ENCODE assay signal across 16 cellular contexts in genomic region chr15:78763111-78763795, GRCh38. TPM values are rescaled to one million over a fixed set of nuclear protein-coding genes. Genes with fewer than 3 reads are reported as not detected.
DNase-seq lines count a peak whose midpoint lies in the region; ATAC-seq and TF ChIP-seq lines count a peak whose summit lies in the region.
"Had no signal": no experiment of that assay in that cellular context is flagged by ENCODE, and none has a peak within 500 bp of the region (broad histone marks: within the 10 kb centered on the region; RNA-seq: fewer than 3 reads in every experiment).

No MANE protein-coding gene starts in this region.

- TF ChIP-seq CTCF in H9 (conservative IDR thresholded peaks at IDR 0.05) (no peak), glutamatergic neuron (IDR thresholded peaks at IDR 0.05; ENCODE audit: partially characterized antibody, unreplicated experiment) (no peak), psoas muscle (IDR thresholded peaks at IDR 0.05) (no peak), osteoblast (IDR thresholded peaks at IDR 0.05; ENCODE audit: extremely low read depth, low read depth, low read length) (no peak)

- H3K79me2 ChIP-seq in H9 (ENCODE audit: insufficient read depth, low read length): no peaks in the 10 kb centered on the region
- H3K79me2 ChIP-seq in osteoblast (ENCODE audit: insufficient read depth, low read length): no peaks in the 10 kb centered on the region

- H4K5ac ChIP-seq in H9 (ENCODE audit: insufficient read length, low read depth, low read length): no peak overlapping the region

- no peak overlapping the region for H4K8ac ChIP-seq in H9 (replicated peaks; ENCODE audit: insufficient read length, low read depth, low read length)

- no peak overlapping the region for H2BK15ac ChIP-seq in H9 (ENCODE audit: low read depth, low read length)

- H2AK5ac ChIP-seq in H9 (ENCODE audit: insufficient read length, low read length): no peak overlapping the region

- H3K18ac ChIP-seq in H9 (ENCODE audit: insufficient read length, low read depth, low read length): no peak overlapping the region

- H3K4me3 Mint-ChIP-seq in activated CD4-positive, alpha-beta memory T cell treated with anti-CD3 and anti-CD28 coated beads, Interleukin-2, amount 10 ng/mL, durations not matched to agents 7 days and 5 days: no peak overlapping the region
- no peak overlapping the region for H3K4me3 Mint-ChIP-seq in activated CD4-positive, alpha-beta memory T cell treated with anti-CD3 and anti-CD28 coated beads for 36 hours
- H3K4me3 Mint-ChIP-seq in H9: no peak overlapping the region
- H3K4me3 Mint-ChIP-seq in glutamatergic neuron (ENCODE audit: unreplicated experiment): peak overlapping the region; percentile 21

- H3K36me3 ChIP-seq in psoas muscle (ENCODE audit: insufficient read depth in 1 of 2, low read depth in 1 of 2): no peaks in the 10 kb centered on the region
- no peaks in the 10 kb centered on the region for H3K36me3 ChIP-seq in osteoblast (ENCODE audit: insufficient read depth, low read length)
- H3K36me3 ChIP-seq: cardiac muscle cell, SJCRH30 had no signal

- H3K36me3 Mint-ChIP-seq in activated CD4-positive, alpha-beta memory T cell treated with anti-CD3 and anti-CD28 coated beads, Interleukin-2, amount 10 ng/mL, durations not matched to agents 7 days and 5 days (ENCODE audit: low read depth): no peaks in the 10 kb centered on the region
- H3K36me3 Mint-ChIP-seq in activated CD4-positive, alpha-beta memory T cell treated with anti-CD3 and anti-CD28 coated beads for 36 hours: no peaks in the 10 kb centered on the region
- H3K36me3 Mint-ChIP-seq in H9 (ENCODE audit: insufficient read depth in 1 of 3, low read depth in 3 of 3): peaks cover 0 to 4% (median 0%) of the 10 kb centered on the region in 3 experiments; a peak in 1 of 7 replicates
- no peaks in the 10 kb centered on the region for H3K36me3 Mint-ChIP-seq in glutamatergic neuron (ENCODE audit: unreplicated experiment)

- no peak for DNase-seq in activated CD4-positive, alpha-beta memory T cell treated with anti-CD3 and anti-CD28 coated beads, Interleukin-2, amount 10 ng/mL, durations not matched to agents 7 days and 5 days
- DNase-seq in activated CD4-positive, alpha-beta memory T cell treated with anti-CD3 and anti-CD28 coated beads for 36 hours: no peak
- no peak for DNase-seq in H9
- peak; percentile 13 for DNase-seq in glutamatergic neuron
- peak; percentile 8 to 31 for DNase-seq in psoas muscle
- no peak for DNase-seq in osteoblast (ENCODE audit: insufficient read length, low spot score, missing footprints)
- DNase-seq in HCEC 1CT: no peak
- no peak for DNase-seq in NAMALWA (ENCODE audit: low spot score)
- DNase-seq: GOT3, NCI-H146, NCI-H446, SJCRH30, trophoblast cell had no signal

- no peak overlapping the region; the same call in 1 of the 2 replicates for H3K14ac ChIP-seq in H9 (ENCODE audit: insufficient read depth, low read length)

- no peak overlapping the region for H2BK5ac ChIP-seq in H9 (ENCODE audit: insufficient read length, low read length)

- no CpG with 5 or more reads among the region's 23 CpGs for WGBS in H9 (ENCODE audit: extremely low coverage, insufficient read length, low lambda C conversion rate)
- WGBS in psoas muscle, 3 donors: 95% methylated on average over 19 to 23 of the region's 23 CpGs

- H3K4me1 ChIP-seq in H9 (ENCODE audit: insufficient read depth, low read length) (peaks cover under 1% of the 10 kb centered on the region; the same call in 1 of the 2 replicates), psoas muscle (peaks cover 8% of the 10 kb centered on the region), osteoblast (ENCODE audit: insufficient read depth, low read length) (peaks cover 7% of the 10 kb centered on the region)
- H3K4me1 ChIP-seq: Caco-2 had no signal

- H2AFZ ChIP-seq in H9 (ENCODE audit: low read length) (no peak overlapping the region), osteoblast (ENCODE audit: low read length) (no peak overlapping the region)

- CTCF ChIA-PET in activated CD4-positive, alpha-beta memory T cell treated with anti-CD3 and anti-CD28 coated beads, Interleukin-2, amount 10 ng/mL, durations not matched to agents 7 days and 5 days (lab: Charles Lee): no interaction called here
- CTCF ChIA-PET in activated CD4-positive, alpha-beta memory T cell treated with anti-CD3 and anti-CD28 coated beads for 36 hours (lab: Charles Lee): interaction anchor here (1.2 kb wide), 1 partner anchor 19 kb away, joined by 3 read pairs; no protein-coding TSS in a partner anchor

- no peaks in the 10 kb centered on the region for H4K20me1 ChIP-seq in H9 (ENCODE audit: control insufficient read depth, insufficient read depth, insufficient read length)
- H4K20me1 ChIP-seq in osteoblast (ENCODE audit: insufficient read depth, low read length): no peaks in the 10 kb centered on the region

- no peak overlapping the region for H4K91ac ChIP-seq in H9 (ENCODE audit: insufficient read length, low read depth, low read length)

- no peak overlapping the region; the same call in 1 of the 2 replicates for H3K4ac ChIP-seq in H9 (ENCODE audit: low read depth, low read length)

- H3K23me2 ChIP-seq in H9 (ENCODE audit: insufficient read length, low read depth, low read length, poor library complexity, severe bottlenecking): no peaks in the 10 kb centered on the region

- POLR2A ChIA-PET in activated CD4-positive, alpha-beta memory T cell treated with anti-CD3 and anti-CD28 coated beads, Interleukin-2, amount 10 ng/mL, durations not matched to agents 7 days and 5 days (lab: Charles Lee): no interaction called here
- POLR2A ChIA-PET in activated CD4-positive, alpha-beta memory T cell treated with anti-CD3 and anti-CD28 coated beads for 36 hours (lab: Charles Lee): no interaction called here

- intact Hi-C loops in activated CD4-positive, alpha-beta memory T cell treated with anti-CD3 and anti-CD28 coated beads for 36 hours (cut with micrococcal nuclease): no loop called here
- intact Hi-C loops in psoas muscle (cut with DNase I): loop anchor here (5.0 to 10.0 kb wide), 3 partner anchors 49 to 112 kb away; partner anchors contain the start of genes ADAMTS7 (in 2 of the 2) and MORF4L1 (in 1 of the 2)

- no peak overlapping the region for H2BK120ac ChIP-seq in H9 (ENCODE audit: low read depth, low read length, poor library complexity, severe bottlenecking)

- H3K27me3 ChIP-seq in H9 (ENCODE audit: insufficient read depth, low read length) (no peaks in the 10 kb centered on the region), psoas muscle (ENCODE audit: insufficient read depth in 3 of 3, low read length in 2 of 3) (no peaks in the 10 kb centered on the region), osteoblast (ENCODE audit: insufficient read depth, low read length) (no peaks in the 10 kb centered on the region)
- H3K27me3 ChIP-seq: cardiac muscle cell, SJCRH30 had no signal

- no peaks in the 10 kb centered on the region for H3K79me1 ChIP-seq in H9 (ENCODE audit: insufficient read depth, low read depth, low read length, poor library complexity, severe bottlenecking)

- no peaks in the 10 kb centered on the region for H3K9me3 ChIP-seq in H9 (ENCODE audit: control insufficient read depth, low read depth, low read length)
- H3K9me3 ChIP-seq in psoas muscle: no peaks in the 10 kb centered on the region
- no peaks in the 10 kb centered on the region for H3K9me3 ChIP-seq in osteoblast (ENCODE audit: low read depth, low read length)
- H3K9me3 ChIP-seq: Caco-2, SJCRH30 had no signal

- H3K4me2 ChIP-seq in H9 (ENCODE audit: insufficient read depth, insufficient read length, low read length) (no peak overlapping the region), osteoblast (ENCODE audit: insufficient read depth, low read length) (no peak overlapping the region)

- no peak overlapping the region for H3K9ac ChIP-seq in H9 (ENCODE audit: extremely low read depth, insufficient read length, low read length)

- no peak for ATAC-seq in psoas muscle

- H3K27ac ChIP-seq in H9 (ENCODE audit: insufficient read length, low read depth, low read length) (no peak overlapping the region), psoas muscle (no peak overlapping the region), osteoblast (ENCODE audit: low read depth, low read length) (no peak overlapping the region)
- H3K27ac ChIP-seq: cardiac muscle cell, SJCRH30 had no signal

- no peaks in the 10 kb centered on the region for H3K27me3 Mint-ChIP-seq in activated CD4-positive, alpha-beta memory T cell treated with anti-CD3 and anti-CD28 coated beads, Interleukin-2, amount 10 ng/mL, durations not matched to agents 7 days and 5 days
- no peaks in the 10 kb centered on the region for H3K27me3 Mint-ChIP-seq in activated CD4-positive, alpha-beta memory T cell treated with anti-CD3 and anti-CD28 coated beads for 36 hours
- H3K27me3 Mint-ChIP-seq in H9 (ENCODE audit: low read depth) (no peaks in the 10 kb centered on the region), glutamatergic neuron (ENCODE audit: unreplicated experiment) (peaks cover 17% of the 10 kb centered on the region)

- no peak overlapping the region for H3K23ac ChIP-seq in H9 (ENCODE audit: insufficient read length, low read depth, low read length)

- H3K4me3 ChIP-seq in psoas muscle: no peak overlapping the region
- no peak overlapping the region for H3K4me3 ChIP-seq in osteoblast (ENCODE audit: insufficient read depth, low read length)
- H3K4me3 ChIP-seq: cardiac muscle cell, lung, SJCRH30 had no signal

- no peak overlapping the region for H2BK20ac ChIP-seq in H9 (ENCODE audit: low read depth, low read length, poor library complexity, severe bottlenecking)

- no peak overlapping the region for H3K56ac ChIP-seq in H9 (ENCODE audit: insufficient read length, low read depth, low read length)

- H3K9me3 Mint-ChIP-seq in activated CD4-positive, alpha-beta memory T cell treated with anti-CD3 and anti-CD28 coated beads, Interleukin-2, amount 10 ng/mL, durations not matched to agents 7 days and 5 days: no peaks in the 10 kb centered on the region
- H3K9me3 Mint-ChIP-seq in activated CD4-positive, alpha-beta memory T cell treated with anti-CD3 and anti-CD28 coated beads for 36 hours: no peaks in the 10 kb centered on the region
- no peaks in the 10 kb centered on the region for H3K9me3 Mint-ChIP-seq in H9
- H3K9me3 Mint-ChIP-seq in glutamatergic neuron (ENCODE audit: unreplicated experiment): peaks cover 14% of the 10 kb centered on the region

- H3T11ph ChIP-seq in H9 (ENCODE audit: low read length): no peak overlapping the region

- H3K27ac Mint-ChIP-seq in activated CD4-positive, alpha-beta memory T cell treated with anti-CD3 and anti-CD28 coated beads, Interleukin-2, amount 10 ng/mL, durations not matched to agents 7 days and 5 days: peak overlapping the region; percentile 21
- no peak overlapping the region for H3K27ac Mint-ChIP-seq in activated CD4-positive, alpha-beta memory T cell treated with anti-CD3 and anti-CD28 coated beads for 36 hours
- H3K27ac Mint-ChIP-seq in H9: peak overlapping the region in 2 of 3 experiments; percentile 81 to 86; a peak in 3 of 7 replicates
- peak overlapping the region; percentile 22 for H3K27ac Mint-ChIP-seq in glutamatergic neuron (ENCODE audit: unreplicated experiment)

- no peak overlapping the region for H2BK12ac ChIP-seq in H9 (ENCODE audit: insufficient read length, low read depth, low read length)

- H3K4me1 Mint-ChIP-seq in activated CD4-positive, alpha-beta memory T cell treated with anti-CD3 and anti-CD28 coated beads, Interleukin-2, amount 10 ng/mL, durations not matched to agents 7 days and 5 days: peaks cover 20% of the 10 kb centered on the region
- H3K4me1 Mint-ChIP-seq in activated CD4-positive, alpha-beta memory T cell treated with anti-CD3 and anti-CD28 coated beads for 36 hours (ENCODE audit: low read depth): peaks cover 17% of the 10 kb centered on the region
- H3K4me1 Mint-ChIP-seq in H9 (peaks cover 6 to 8% of the 10 kb centered on the region in 2 experiments), glutamatergic neuron (ENCODE audit: low read depth, unreplicated experiment) (peaks cover 7% of the 10 kb centered on the region)

RNA-seq across cellular contexts. Expression of gene ADAMTS7, which starts 48.0 kb away (rescaled TPM):
- total RNA-seq in activated CD4-positive, alpha-beta memory T cell treated with anti-CD3 and anti-CD28 coated beads, Interleukin-2, amount 10 ng/mL, durations not matched to agents 7 days and 5 days: under 1 TPM; 0.35 to 0.43 TPM
- total RNA-seq in activated CD4-positive, alpha-beta memory T cell treated with anti-CD3 and anti-CD28 coated beads for 36 hours: under 1 TPM; 0.10 TPM
- 23.1 and 25.0 TPM in 2 replicates for total RNA-seq in H9 (2021)
- total RNA-seq in glutamatergic neuron (ENCODE audit: unreplicated experiment): 181 TPM
- 1 to 10 TPM in 2 of 4 donors, under 1 TPM in 2; 0.74 to 1.3 (median 0.96) TPM for total RNA-seq in psoas muscle
- under 1 TPM; 0.32 to 0.61 (median 0.59) TPM for polyA plus RNA-seq in psoas muscle
- total RNA-seq in osteoblast: 32.4 and 34.0 TPM in 2 replicates

Comparison
In these comparisons a context has a peak if more than half of its experiments do, and no peak if none do; other contexts are left out.
1. DNase-seq: peak in glutamatergic neuron (single experiment) and psoas muscle (2 of 2); none in activated CD4-positive, alpha-beta memory T cell treated with anti-CD3 and anti-CD28 coated beads, Interleukin-2, amount 10 ng/mL, durations not matched to agents 7 days and 5 days (single experiment), activated CD4-positive, alpha-beta memory T cell treated with anti-CD3 and anti-CD28 coated beads for 36 hours (single experiment), H9 (single experiment), osteoblast (single experiment), HCEC 1CT (single experiment) and NAMALWA (single experiment).
2. RNA of gene ADAMTS7, which starts 48.0 kb away (total RNA-seq): 181 TPM in glutamatergic neuron (single experiment), 32.4 to 34.0 TPM in osteoblast and 23.1 to 25.0 TPM in H9; 0.74 to 1.3 TPM in psoas muscle, 0.35 to 0.43 TPM in activated CD4-positive, alpha-beta memory T cell treated with anti-CD3 and anti-CD28 coated beads, Interleukin-2, amount 10 ng/mL, durations not matched to agents 7 days and 5 days and 0.10 TPM in activated CD4-positive, alpha-beta memory T cell treated with anti-CD3 and anti-CD28 coated beads for 36 hours; every median in the first group is over 10 times any median in the second.